ENCODE assay signal across 8 cellular contexts in the genomic region with DNA sequence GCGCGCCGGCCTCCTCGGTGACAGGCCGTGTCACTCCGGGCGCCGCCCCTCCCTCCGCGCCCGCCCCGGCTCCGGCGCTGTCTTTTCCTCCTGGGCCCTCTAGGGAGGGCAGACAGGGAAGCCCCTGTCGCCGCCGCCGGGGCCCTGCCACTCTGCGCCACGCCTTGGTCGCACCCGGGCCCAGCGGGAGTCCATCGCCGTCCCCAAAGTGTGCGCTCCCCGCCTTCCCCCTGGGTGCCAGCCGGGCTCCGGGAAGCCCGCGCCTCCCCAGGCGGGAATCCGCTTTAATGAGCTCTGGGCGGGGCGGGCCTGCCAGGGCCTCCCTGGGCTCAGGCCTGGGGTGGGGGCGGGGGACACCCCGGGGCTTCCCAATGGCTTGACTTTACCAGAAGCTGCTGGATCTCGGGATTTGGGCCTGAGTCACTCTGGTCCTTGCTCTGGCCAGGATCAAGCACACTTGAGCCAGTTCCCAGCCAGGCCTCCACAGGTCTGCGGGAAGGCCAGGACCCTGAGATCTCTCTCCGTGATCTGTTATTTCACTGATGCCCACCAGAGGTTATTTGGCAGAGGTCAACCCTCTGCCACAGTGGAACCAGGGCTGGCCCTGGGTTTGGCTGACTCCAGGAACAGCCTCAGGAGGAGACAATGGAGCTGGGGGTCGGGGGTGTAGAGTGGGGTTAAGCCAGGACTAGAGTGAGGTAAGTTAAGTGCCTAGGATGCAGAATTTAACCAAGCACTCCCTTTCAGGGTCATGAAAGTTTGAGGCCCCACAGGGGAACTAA.
DNase-seq lines count a peak whose midpoint lies in the region; ATAC-seq and TF ChIP-seq lines count a peak whose summit lies in the region.

No MANE protein-coding gene starts in this region.

- H3K9me2 ChIP-seq in DOHH2 (replicated peaks; ENCODE audit: control insufficient read depth, low read length), result no peaks in the 10 kb centered on the region

- peak; percentile 87 for DNase-seq in activated CD8-positive, alpha-beta memory T cell treated with anti-CD3 and anti-CD28 coated beads for 24 hours
- DNase-seq in fibroblast of lung (ENCODE audit: low read depth in 2 of 2), result peak; percentile 71 to 85
- DNase-seq in natural killer cell treated with Interleukin-12 subunit alpha and Interleukin-12 subunit beta and Interleukin-15 and Interleukin-18, amount 100 ng/mL, for 72 hours (ENCODE audit: low spot score), result peak; percentile 58
- DNase-seq in ureter (ENCODE audit: low spot score), result peak; percentile 66
- DNase-seq in NCI-H1105 (lab: John Stamatoyannopoulos, UW), result no peak

- H3K4me3 ChIP-seq in DOHH2 (ENCODE audit: low read length) (peak overlapping the region; percentile 27; the same call in 1 of the 2 replicates), HUES48 (ENCODE audit: low read depth, low read length) (peak overlapping the region; percentile 66; the same call in 1 of the 2 replicates), fibroblast of lung (replicated peaks in 1 of 4; ENCODE audit: control extremely low read depth in 1 of 4, insufficient read depth in 1 of 4, low read depth in 3 of 4, low read length in 4 of 4) (peak overlapping the region in 2 of 4 experiments; percentile 19 to 57)

- H3K27me3 ChIP-seq in DOHH2 (ENCODE audit: control insufficient read depth, low read length), result peaks cover 43% of the 10 kb centered on the region
- H3K27me3 ChIP-seq in HUES48 (ENCODE audit: control insufficient read depth, insufficient read depth, low read length), result peaks cover 45% of the 10 kb centered on the region
- no peaks in the 10 kb centered on the region for H3K27me3 ChIP-seq in fibroblast of lung (ENCODE audit: control insufficient read depth, insufficient read depth, low read length)

- peaks cover 43 to 50% of the 10 kb centered on the region in 2 donors for H3K4me1 Mint-ChIP-seq in natural killer cell treated with Interleukin-12 subunit alpha and Interleukin-12 subunit beta and Interleukin-15 and Interleukin-18, amount 100 ng/mL, for 72 hours (ENCODE audit: low read depth in 2 of 2)

- TF ChIP-seq CTCF in DOHH2 (IDR thresholded peaks at IDR 0.05; ENCODE audit: low read depth, low read length, poor library complexity, severe bottlenecking) (no peak), fibroblast of lung (conservative IDR thresholded peaks at IDR 0.05 in 1 of 2, IDR thresholded peaks at IDR 0.05 in 1 of 2; ENCODE audit: low read depth in 1 of 2, low read length in 2 of 2) (no peak)

- H3K4me1 ChIP-seq in DOHH2 (ENCODE audit: control insufficient read depth, low read length) (no peaks in the 10 kb centered on the region), HUES48 (ENCODE audit: control insufficient read depth, insufficient read depth, low read length) (no peaks in the 10 kb centered on the region), fibroblast of lung (ENCODE audit: control insufficient read depth, extremely low read depth, insufficient read depth, low read length) (peaks cover 5% of the 10 kb centered on the region)

- H3K27me3 Mint-ChIP-seq in natural killer cell treated with Interleukin-12 subunit alpha and Interleukin-12 subunit beta and Interleukin-15 and Interleukin-18, amount 100 ng/mL, for 72 hours, result peaks cover 0 to 4% of the 10 kb centered on the region in 2 donors

- H3K36me3 Mint-ChIP-seq in natural killer cell treated with Interleukin-12 subunit alpha and Interleukin-12 subunit beta and Interleukin-15 and Interleukin-18, amount 100 ng/mL, for 72 hours, result no peaks in the 10 kb centered on the region

- H3K79me2 ChIP-seq in DOHH2 (ENCODE audit: control insufficient read depth, low read length) (no peaks in the 10 kb centered on the region), fibroblast of lung (ENCODE audit: control insufficient read depth, insufficient read depth, low read length) (no peaks in the 10 kb centered on the region)

- no peaks in the 10 kb centered on the region for H3K9me3 Mint-ChIP-seq in natural killer cell treated with Interleukin-12 subunit alpha and Interleukin-12 subunit beta and Interleukin-15 and Interleukin-18, amount 100 ng/mL, for 72 hours

- H3K9ac ChIP-seq in HUES48 (ENCODE audit: low read depth, low read length) (no peak overlapping the region), fibroblast of lung (ENCODE audit: insufficient read depth, low read length) (peak overlapping the region; percentile 76)

- no peak overlapping the region for H2AFZ ChIP-seq in fibroblast of lung (ENCODE audit: low read length)

- no peaks in the 10 kb centered on the region for H3F3A ChIP-seq in DOHH2 (ENCODE audit: control insufficient read depth, insufficient read depth)

- no peak overlapping the region for H3K27ac ChIP-seq in DOHH2 (ENCODE audit: low read depth, low read length)
- peak overlapping the region; percentile 5 for H3K27ac ChIP-seq in HUES48 (ENCODE audit: low read depth, low read length)
- H3K27ac ChIP-seq in fibroblast of lung (ENCODE audit: insufficient read depth, low read length), result no peak overlapping the region

- peak overlapping the region; percentile 25 for H3K4me3 Mint-ChIP-seq in natural killer cell treated with Interleukin-12 subunit alpha and Interleukin-12 subunit beta and Interleukin-15 and Interleukin-18, amount 100 ng/mL, for 72 hours

- H3K4me2 ChIP-seq in DOHH2 (ENCODE audit: low read length), result peak overlapping the region; percentile 39
- H3K4me2 ChIP-seq in fibroblast of lung (ENCODE audit: extremely low read depth, insufficient read depth, low read length), result peak overlapping the region; percentile 29

- no peaks in the 10 kb centered on the region for H3K36me3 ChIP-seq in DOHH2 (ENCODE audit: control insufficient read depth, low read length)
- no peaks in the 10 kb centered on the region for H3K36me3 ChIP-seq in HUES48 (ENCODE audit: control insufficient read depth, insufficient read depth, low read length)
- H3K36me3 ChIP-seq in fibroblast of lung (ENCODE audit: control insufficient read depth, insufficient read depth, low read length), result no peaks in the 10 kb centered on the region

- H3K9me3 ChIP-seq in DOHH2 (ENCODE audit: control insufficient read depth, insufficient read depth, low read length), result no peaks in the 10 kb centered on the region
- H3K9me3 ChIP-seq in HUES48 (ENCODE audit: control insufficient read depth, insufficient read depth, low read length), result no peaks in the 10 kb centered on the region
- H3K9me3 ChIP-seq in fibroblast of lung (ENCODE audit: control insufficient read depth, insufficient read depth, low read depth, low read length), result no peaks in the 10 kb centered on the region

- peak; percentile 35 for ATAC-seq in GM21390 (IDR thresholded peaks at IDR 0.05; ENCODE audit: unreplicated experiment)
- ATAC-seq in natural killer cell treated with Interleukin-12 subunit alpha and Interleukin-12 subunit beta and Interleukin-15 and Interleukin-18, amount 100 ng/mL, for 72 hours, result peak; percentile 61 to 62

- no peaks in the 10 kb centered on the region for H4K20me1 ChIP-seq in DOHH2 (ENCODE audit: control insufficient read depth, insufficient read depth, low read depth, low read length)
- H4K20me1 ChIP-seq in fibroblast of lung (ENCODE audit: control insufficient read depth, extremely low read depth, insufficient read depth, low read length), result no peaks in the 10 kb centered on the region

- peak overlapping the region in 1 of 2 donors; percentile 63 for H3K27ac Mint-ChIP-seq in natural killer cell treated with Interleukin-12 subunit alpha and Interleukin-12 subunit beta and Interleukin-15 and Interleukin-18, amount 100 ng/mL, for 72 hours
